In genomic region chr17:35144840-35145239, GRCh38 we compare ENCODE assay signal across 28 cellular contexts. TPM values are rescaled to one million over a fixed set of nuclear protein-coding genes. Genes with fewer than 3 reads are reported as not detected.
DNase-seq lines count a peak whose midpoint lies in the region; ATAC-seq, FAIRE-seq and TF ChIP-seq lines count a peak whose summit lies in the region.
"Had no signal": no experiment of that assay in that cellular context is flagged by ENCODE, and none has a peak within 500 bp of the region (broad histone marks: within the 10 kb centered on the region; RNA-seq: fewer than 3 reads in every experiment).

No MANE protein-coding gene starts in this region.

- H3K27me3 ChIP-seq in HepG2 (ENCODE audit: control insufficient read depth in 1 of 2, insufficient read depth in 2 of 2, low read length in 2 of 2) (peaks cover 7 to 33% of the 10 kb centered on the region in 2 experiments; a peak in 3 of 5 replicates), right lobe of liver (no peaks in the 10 kb centered on the region), neural progenitor cell (no peaks in the 10 kb centered on the region)
- H3K27me3 ChIP-seq in naive thymus-derived CD4-positive, alpha-beta T cell (ENCODE audit: control insufficient read depth in 2 of 2, insufficient read depth in 2 of 2, low read length in 2 of 2), result no peaks in the 10 kb centered on the region
- H3K27me3 ChIP-seq: BE2C, BLaER1 had no signal

- H3K27ac ChIP-seq in HepG2 (ENCODE audit: extremely low read length, insufficient read depth, low read length) (no peak overlapping the region), right lobe of liver (no peak overlapping the region), neural progenitor cell (no peak overlapping the region)
- H3K27ac ChIP-seq in naive thymus-derived CD4-positive, alpha-beta T cell (ENCODE audit: low read depth, low read length), result no peak overlapping the region
- H3K27ac ChIP-seq: BLaER1 had no signal

- H3K36me3 Mint-ChIP-seq in T-helper 17 cell (ENCODE audit: low read depth) (no peaks in the 10 kb centered on the region), nephron (ENCODE audit: low read depth) (no peaks in the 10 kb centered on the region), neural progenitor cell (no peaks in the 10 kb centered on the region)
- H3K36me3 Mint-ChIP-seq in naive thymus-derived CD4-positive, alpha-beta T cell, result peaks cover 0 to 1% (median 0%) of the 10 kb centered on the region in 5 donors
- H3K36me3 Mint-ChIP-seq: CD14-positive monocyte; CD4-positive, CD25-positive, alpha-beta regulatory T cell had no signal

- POLR2A ChIA-PET in HepG2 (lab: Yijun Ruan, JAX), result no interaction called here
- POLR2A ChIA-PET in naive thymus-derived CD4-positive, alpha-beta T cell (lab: Charles Lee), result interaction anchor here (0.5 to 3.4 kb wide), 5 partner anchors 9 to 394 kb away, joined by 3 to 32 read pairs (median 5); partner anchors contain the start of gene SLFN5

- H3K4me3 Mint-ChIP-seq in T-helper 17 cell (no peak overlapping the region), nephron (peak overlapping the region; percentile 9 to 23 (median 21)), neural progenitor cell (no peak overlapping the region)
- H3K4me3 Mint-ChIP-seq in naive thymus-derived CD4-positive, alpha-beta T cell, result no peak overlapping the region
- H3K4me3 Mint-ChIP-seq: CD14-positive monocyte had no signal

- H3K36me3 ChIP-seq in HepG2 (replicated peaks in 1 of 2; ENCODE audit: control insufficient read depth in 1 of 2, insufficient read depth in 2 of 2, low read length in 2 of 2) (peaks cover 0 to 2% of the 10 kb centered on the region in 2 experiments; a peak in 1 of 5 replicates), right lobe of liver (no peaks in the 10 kb centered on the region), neural progenitor cell (no peaks in the 10 kb centered on the region)
- H3K36me3 ChIP-seq in naive thymus-derived CD4-positive, alpha-beta T cell (ENCODE audit: control insufficient read depth in 2 of 3, insufficient read depth in 3 of 3, low read length in 3 of 3), result peaks cover 0 to 6% (median 0%) of the 10 kb centered on the region in 3 experiments

- H3K27me3 Mint-ChIP-seq in T-helper 17 cell, result no peaks in the 10 kb centered on the region
- peaks cover 11% of the 10 kb centered on the region for H3K27me3 Mint-ChIP-seq in nephron (ENCODE audit: low read depth)
- H3K27me3 Mint-ChIP-seq in neural progenitor cell (ENCODE audit: insufficient read depth, low read depth), result peaks cover 6% of the 10 kb centered on the region
- H3K27me3 Mint-ChIP-seq in naive thymus-derived CD4-positive, alpha-beta T cell, result peaks cover 0 to 3% (median 0%) of the 10 kb centered on the region in 5 donors
- H3K27me3 Mint-ChIP-seq: CD4-positive, alpha-beta memory T cell; CD4-positive, CD25-positive, alpha-beta regulatory T cell; CD8-positive, alpha-beta memory T cell had no signal

- no peak for DNase-seq in HepG2 (ENCODE audit: low spot score)
- no peak for DNase-seq in right lobe of liver
- no peak for DNase-seq in T-helper 17 cell
- DNase-seq in neural progenitor cell (ENCODE audit: low spot score), result no peak
- DNase-seq in GM10266 (ENCODE audit: extremely low spot score), result no peak
- no peak for DNase-seq in naive thymus-derived CD4-positive, alpha-beta T cell
- DNase-seq: 8988T; ACHN; BE2C; C1 segment of cervical spinal cord; CD4-positive, alpha-beta memory T cell; CD4-positive, CD25-positive, alpha-beta regulatory T cell; CD8-positive, alpha-beta memory T cell; COR-L47; DMS79 treated with DMSO at 0.1 percent for 48 hours; GF-D8 had no signal

- H3K27ac Mint-ChIP-seq in T-helper 17 cell (peak overlapping the region; percentile 24), nephron (no peak overlapping the region), neural progenitor cell (peak overlapping the region; percentile 37)
- no peak overlapping the region for H3K27ac Mint-ChIP-seq in naive thymus-derived CD4-positive, alpha-beta T cell
- H3K27ac Mint-ChIP-seq: CD4-positive, CD25-positive, alpha-beta regulatory T cell; CD8-positive, alpha-beta memory T cell had no signal

- no peaks in the 10 kb centered on the region for H4K20me1 ChIP-seq in HepG2 (ENCODE audit: insufficient read depth, low read length)
- H4K20me1 ChIP-seq in neural progenitor cell (ENCODE audit: low read depth), result no peaks in the 10 kb centered on the region

- H3K9me3 ChIP-seq in HepG2 (ENCODE audit: low read length), result no peaks in the 10 kb centered on the region
- H3K9me3 ChIP-seq in right lobe of liver, result no peaks in the 10 kb centered on the region
- H3K9me3 ChIP-seq in T-helper 17 cell (ENCODE audit: control insufficient read depth, low read length, poor library complexity, severe bottlenecking), result no peaks in the 10 kb centered on the region
- no peaks in the 10 kb centered on the region for H3K9me3 ChIP-seq in neural progenitor cell (ENCODE audit: low read depth)
- no peaks in the 10 kb centered on the region for H3K9me3 ChIP-seq in naive thymus-derived CD4-positive, alpha-beta T cell (ENCODE audit: control insufficient read depth in 2 of 3, low read length in 3 of 3)
- H3K9me3 ChIP-seq: BE2C, BLaER1 had no signal

- no peaks in the 10 kb centered on the region for H3F3A ChIP-seq in neural progenitor cell (ENCODE audit: low read depth)

- H3K79me2 ChIP-seq in HepG2 (ENCODE audit: insufficient read depth, low read length) (peaks cover 13% of the 10 kb centered on the region), neural progenitor cell (ENCODE audit: low read depth) (peaks cover 23% of the 10 kb centered on the region)

- intact Hi-C loops in HepG2 (cut with micrococcal nuclease; ENCODE audit: unreplicated experiment), result no loop called here
- intact Hi-C loops in right lobe of liver (cut with DNase I), result no loop called here
- intact Hi-C loops in naive thymus-derived CD4-positive, alpha-beta T cell (cut with micrococcal nuclease), result loop anchor here in 1 of 2 donors (10.0 kb wide), 1 partner anchor 600 kb away; no protein-coding TSS in a partner anchor

- H3K4me3 ChIP-seq in HepG2 (replicated peaks in 1 of 3; ENCODE audit: insufficient read depth in 1 of 3, low read depth in 2 of 3, low read length in 3 of 3), result no peak overlapping the region
- no peak overlapping the region for H3K4me3 ChIP-seq in right lobe of liver
- H3K4me3 ChIP-seq in neural progenitor cell, result no peak overlapping the region
- no peak overlapping the region for H3K4me3 ChIP-seq in naive thymus-derived CD4-positive, alpha-beta T cell (ENCODE audit: low read length)
- H3K4me3 ChIP-seq: BLaER1, GM12878 had no signal

- no peak overlapping the region for H3K4me2 ChIP-seq in HepG2 (ENCODE audit: low read depth, low read length)
- no peak overlapping the region for H3K4me2 ChIP-seq in neural progenitor cell
- H3K4me2 ChIP-seq: BLaER1 had no signal

- CTCF ChIA-PET in HepG2 (lab: Yijun Ruan, JAX; ENCODE audit: low intra/inter-chr PET ratio, low total read pairs), result no interaction called here
- CTCF ChIA-PET in naive thymus-derived CD4-positive, alpha-beta T cell (lab: Charles Lee), result interaction anchor here (0.8 to 1.0 kb wide), 2 partner anchors 13 to 602 kb away, joined by 3 to 11 read pairs; no protein-coding TSS in a partner anchor

- H2AFZ ChIP-seq in HepG2 (ENCODE audit: low read length) (no peak overlapping the region), neural progenitor cell (replicated peaks) (no peak overlapping the region)

- no TSS peak for BruUV-seq in HepG2 (replicated peaks; lab: Mats Ljungman, UMichigan)

- H3K4me1 ChIP-seq in HepG2 (ENCODE audit: insufficient read depth, low read length), result peaks cover 39% of the 10 kb centered on the region
- peaks cover 0 to 10% (median 0%) of the 10 kb centered on the region in 4 donors for H3K4me1 ChIP-seq in right lobe of liver
- peaks cover 5% of the 10 kb centered on the region for H3K4me1 ChIP-seq in neural progenitor cell
- H3K4me1 ChIP-seq in naive thymus-derived CD4-positive, alpha-beta T cell (ENCODE audit: control insufficient read depth in 2 of 2, insufficient read depth in 2 of 2, low read length in 2 of 2), result peaks cover 6 to 13% of the 10 kb centered on the region in 2 donors
- H3K4me1 ChIP-seq: BE2C had no signal

- TF ChIP-seq POLR2A in HepG2 (IDR thresholded peaks at IDR 0.05; ENCODE audit: insufficient read depth in 1 of 2, low read depth in 2 of 2, low read length in 2 of 2) (no peak), right lobe of liver (IDR thresholded peaks at IDR 0.05) (no peak)

- ATAC-seq in HepG2, result no peak
- ATAC-seq in right lobe of liver, result no peak
- ATAC-seq in T-helper 17 cell, result no peak
- ATAC-seq in GM18909 (IDR thresholded peaks at IDR 0.05; ENCODE audit: poor library complexity, unreplicated experiment), result no peak
- no peak for ATAC-seq in naive thymus-derived CD4-positive, alpha-beta T cell
- ATAC-seq: GM12878 had no signal

- no peak overlapping the region for H3K9ac ChIP-seq in HepG2 (ENCODE audit: insufficient read depth, low read depth, low read length)
- H3K9ac ChIP-seq in neural progenitor cell, result no peak overlapping the region
- H3K9ac ChIP-seq: BLaER1 had no signal

- TF ChIP-seq RAD21 in HepG2 (CRISPR knock-in tag; IDR thresholded peaks at IDR 0.05), result no peak

- H3K4me1 Mint-ChIP-seq in T-helper 17 cell (peaks cover 4% of the 10 kb centered on the region), nephron (peaks cover 21% of the 10 kb centered on the region), neural progenitor cell (peaks cover 7% of the 10 kb centered on the region)
- peaks cover 7 to 26% (median 21%) of the 10 kb centered on the region in 7 donors for H3K4me1 Mint-ChIP-seq in naive thymus-derived CD4-positive, alpha-beta T cell

- no peak for TF ChIP-seq CTCF in HepG2 (CRISPR knock-in tag; IDR thresholded peaks at IDR 0.05)
- TF ChIP-seq CTCF in right lobe of liver (IDR thresholded peaks at IDR 0.05), result no peak
- no peak for TF ChIP-seq CTCF in nephron (IDR thresholded peaks at IDR 0.05; ENCODE audit: unreplicated experiment in 3 of 3)
- no peak for TF ChIP-seq CTCF in neural progenitor cell (IDR thresholded peaks at IDR 0.05)
- TF ChIP-seq CTCF in GM10266 (IDR thresholded peaks at IDR 0.05; ENCODE audit: control insufficient read depth, insufficient read depth, low read depth, missing control alignments), result no peak

- 70% methylated on average over 4 of the region's 4 CpGs for WGBS in HepG2 (ENCODE audit: low lambda C conversion rate)
- WGBS in right lobe of liver (ENCODE audit: insufficient coverage, low coverage, low lambda C conversion rate, missing lambda C conversion rate), result 70% methylated on average over 4 of the region's 4 CpGs

- no peak for FAIRE-seq in HepG2 (lab: Jason Lieb, UNC)
- FAIRE-seq: A204.1, G401.6, GM12878, GM12892, GM18507, GM19239 had no signal

- H3K9me3 Mint-ChIP-seq in nephron (no peaks in the 10 kb centered on the region), neural progenitor cell (no peaks in the 10 kb centered on the region)
- H3K9me3 Mint-ChIP-seq in naive thymus-derived CD4-positive, alpha-beta T cell, result no peaks in the 10 kb centered on the region
- H3K9me3 Mint-ChIP-seq: CD14-positive monocyte; CD8-positive, alpha-beta memory T cell had no signal

- TF ChIP-seq EP300 in HepG2 (IDR thresholded peaks at IDR 0.05; ENCODE audit: low read depth in 2 of 2, low read length in 2 of 2) (no peak), HepG2 (CRISPR knock-in tag; IDR thresholded peaks at IDR 0.05; ENCODE audit: borderline replicate concordance) (no peak)

- in situ Hi-C loops in HepG2 (cut with HindIII; ENCODE audit: extremely low pct_ligation_motif_present, low pct_unique_long_range_greater_than_20kb), result no loop called here

RNA-seq across cellular contexts. Expression of gene NLE1, which starts 2.7 kb away (rescaled TPM):
- total RNA-seq in HepG2 (2016; rRNA removed; fragmentation: Illumina TruSeq; extraction: Trizol) (34.5 and 35.5 TPM in 2 replicates), right lobe of liver (10 to 100 TPM in 1 of 6 experiments, 1 to 10 TPM in 5; 4.9 to 12.3 (median 5.9) TPM), T-helper 17 cell (1 to 10 TPM; 9.5 to 9.6 TPM), neural progenitor cell (ENCODE audit: low replicate concordance) (12.4 and 29.5 TPM in 2 replicates)
- 12.2 and 15.9 TPM in 2 replicates for total RNA-seq in HepG2 (2016; cell fraction: cytosol; rRNA removed; fragmentation: Illumina TruSeq; extraction: Trizol; ENCODE audit: low read depth)
- total RNA-seq in HepG2 (2016; cell fraction: insoluble cytoplasmic fraction; rRNA removed; fragmentation: Illumina TruSeq; extraction: Trizol), result 34.4 and 35.7 TPM in 2 replicates
- total RNA-seq in HepG2 (2016; cell fraction: membrane; rRNA removed; fragmentation: Illumina TruSeq; extraction: Trizol), result 33.9 and 34.0 TPM in 2 replicates
- 26.0 and 29.5 TPM in 2 replicates for total RNA-seq in HepG2 (2016; cell fraction: nucleus; rRNA removed; fragmentation: Illumina TruSeq; extraction: Trizol)
- 20.3 and 21.4 TPM in 2 replicates for polyA plus RNA-seq in HepG2 (2011; rRNA removed)
- polyA plus RNA-seq in HepG2 (2011; cell fraction: cytosol; rRNA removed), result 19.2 and 31.0 TPM in 2 replicates
- polyA plus RNA-seq in HepG2 (2011; cell fraction: nucleus; rRNA removed), result 35.5 and 44.1 TPM in 2 replicates
- 14.4 and 16.4 TPM in 2 replicates for polyA plus RNA-seq in HepG2 (2012)
- 15.8 and 16.0 TPM in 2 replicates for polyA plus RNA-seq in HepG2 (2016; cell fraction: cytosol; fragmentation: Illumina TruSeq; extraction: Trizol; ENCODE audit: low read depth)
- 26.7 and 34.4 TPM in 2 replicates for polyA plus RNA-seq in HepG2 (2016; cell fraction: insoluble cytoplasmic fraction; fragmentation: Illumina TruSeq; extraction: Trizol; ENCODE audit: low read depth)
- 26.4 and 28.3 TPM in 2 replicates for polyA plus RNA-seq in HepG2 (2016; cell fraction: membrane; fragmentation: Illumina TruSeq; extraction: Trizol; ENCODE audit: low read depth)
- 31.3 and 31.9 TPM in 2 replicates for polyA plus RNA-seq in HepG2 (2016; cell fraction: nucleus; fragmentation: Illumina TruSeq; extraction: Trizol; ENCODE audit: insufficient read depth, low read depth)
- polyA minus RNA-seq in HepG2 (2011; rRNA and poly(A)+ RNA removed; ENCODE audit: low replicate concordance), result 41.5 and 66.5 TPM in 2 replicates
- 15.8 and 17.7 TPM in 2 replicates for polyA minus RNA-seq in HepG2 (2011; cell fraction: cytosol; rRNA and poly(A)+ RNA removed)
- polyA minus RNA-seq in HepG2 (2011; cell fraction: nucleus; rRNA and poly(A)+ RNA removed), result 23.1 and 26.3 TPM in 2 replicates
- 10 to 100 TPM in 4 of 5 experiments, 1 to 10 TPM in 1; 10.0 to 29.4 (median 21.8) TPM for total RNA-seq in naive thymus-derived CD4-positive, alpha-beta T cell
- polyA plus RNA-seq in naive thymus-derived CD4-positive, alpha-beta T cell, result 10 to 100 TPM in 1 of 2 donors, 1 to 10 TPM in 1; 6.1 to 10.7 TPM

RNA-seq across cellular contexts. Expression of gene UNC45B, which starts 2.8 kb away (rescaled TPM):
- total RNA-seq in HepG2 (2016; rRNA removed; fragmentation: Illumina TruSeq; extraction: Trizol) (not detected in 2 replicates), right lobe of liver (under 1 TPM in 2 of 6 experiments, not detected in 4; 0.07 to 0.19 TPM), T-helper 17 cell (under 1 TPM; 0.15 to 0.23 TPM), neural progenitor cell (ENCODE audit: low replicate concordance) (not detected in 2 replicates)
- not detected in 2 replicates for total RNA-seq in HepG2 (2016; cell fraction: cytosol; rRNA removed; fragmentation: Illumina TruSeq; extraction: Trizol; ENCODE audit: low read depth)
- 0.02 TPM in 1 of 2 replicates, not detected in the other for total RNA-seq in HepG2 (2016; cell fraction: insoluble cytoplasmic fraction; rRNA removed; fragmentation: Illumina TruSeq; extraction: Trizol)
- total RNA-seq in HepG2 (2016; cell fraction: membrane; rRNA removed; fragmentation: Illumina TruSeq; extraction: Trizol), result not detected in 2 replicates
- total RNA-seq in HepG2 (2016; cell fraction: nucleus; rRNA removed; fragmentation: Illumina TruSeq; extraction: Trizol), result not detected in 2 replicates
- polyA plus RNA-seq in HepG2 (2011; rRNA removed), result 0.01 TPM in 1 of 2 replicates, not detected in the other
- polyA plus RNA-seq in HepG2 (2011; cell fraction: cytosol; rRNA removed), result not detected in 2 replicates
- not detected in 2 replicates for polyA plus RNA-seq in HepG2 (2011; cell fraction: nucleus; rRNA removed)
- polyA plus RNA-seq in HepG2 (2012), result not detected in 2 replicates
- not detected in 2 replicates for polyA plus RNA-seq in HepG2 (2016; cell fraction: cytosol; fragmentation: Illumina TruSeq; extraction: Trizol; ENCODE audit: low read depth)
- not detected in 2 replicates for polyA plus RNA-seq in HepG2 (2016; cell fraction: insoluble cytoplasmic fraction; fragmentation: Illumina TruSeq; extraction: Trizol; ENCODE audit: low read depth)
- not detected in 2 replicates for polyA plus RNA-seq in HepG2 (2016; cell fraction: membrane; fragmentation: Illumina TruSeq; extraction: Trizol; ENCODE audit: low read depth)
- polyA plus RNA-seq in HepG2 (2016; cell fraction: nucleus; fragmentation: Illumina TruSeq; extraction: Trizol; ENCODE audit: insufficient read depth, low read depth), result not detected in 2 replicates
- polyA minus RNA-seq in HepG2 (2011; rRNA and poly(A)+ RNA removed; ENCODE audit: low replicate concordance), result 0.02 TPM in 1 of 2 replicates, not detected in the other
- not detected in 2 replicates for polyA minus RNA-seq in HepG2 (2011; cell fraction: cytosol; rRNA and poly(A)+ RNA removed)
- polyA minus RNA-seq in HepG2 (2011; cell fraction: nucleus; rRNA and poly(A)+ RNA removed), result not detected in 2 replicates
- under 1 TPM; 0.10 to 0.62 (median 0.29) TPM for total RNA-seq in naive thymus-derived CD4-positive, alpha-beta T cell
- polyA plus RNA-seq in naive thymus-derived CD4-positive, alpha-beta T cell, result under 1 TPM; 0.10 to 0.22 TPM
- total RNA-seq: A673; CD8-positive, alpha-beta memory T cell; GM12878 had no signal
- polyA plus RNA-seq: AG04450, CD14-positive monocyte had no signal

RNA-seq across cellular contexts. Expression of gene FNDC8, which starts 23.4 kb away (rescaled TPM):
- total RNA-seq in HepG2 (2016; rRNA removed; fragmentation: Illumina TruSeq; extraction: Trizol) (not detected in 2 replicates), right lobe of liver (not detected), T-helper 17 cell (not detected), neural progenitor cell (ENCODE audit: low replicate concordance) (0.25 TPM in 1 of 2 replicates, not detected in the other)
- total RNA-seq in HepG2 (2016; cell fraction: cytosol; rRNA removed; fragmentation: Illumina TruSeq; extraction: Trizol; ENCODE audit: low read depth), result not detected in 2 replicates
- total RNA-seq in HepG2 (2016; cell fraction: insoluble cytoplasmic fraction; rRNA removed; fragmentation: Illumina TruSeq; extraction: Trizol), result not detected in 2 replicates
- not detected in 2 replicates for total RNA-seq in HepG2 (2016; cell fraction: membrane; rRNA removed; fragmentation: Illumina TruSeq; extraction: Trizol)
- not detected in 2 replicates for total RNA-seq in HepG2 (2016; cell fraction: nucleus; rRNA removed; fragmentation: Illumina TruSeq; extraction: Trizol)
- not detected in 2 replicates for polyA plus RNA-seq in HepG2 (2011; rRNA removed)
- not detected in 2 replicates for polyA plus RNA-seq in HepG2 (2011; cell fraction: cytosol; rRNA removed)
- polyA plus RNA-seq in HepG2 (2011; cell fraction: nucleus; rRNA removed), result not detected in 2 replicates
- not detected in 2 replicates for polyA plus RNA-seq in HepG2 (2012)
- not detected in 2 replicates for polyA plus RNA-seq in HepG2 (2016; cell fraction: cytosol; fragmentation: Illumina TruSeq; extraction: Trizol; ENCODE audit: low read depth)
- polyA plus RNA-seq in HepG2 (2016; cell fraction: insoluble cytoplasmic fraction; fragmentation: Illumina TruSeq; extraction: Trizol; ENCODE audit: low read depth), result not detected in 2 replicates
- polyA plus RNA-seq in HepG2 (2016; cell fraction: membrane; fragmentation: Illumina TruSeq; extraction: Trizol; ENCODE audit: low read depth), result not detected in 2 replicates
- polyA plus RNA-seq in HepG2 (2016; cell fraction: nucleus; fragmentation: Illumina TruSeq; extraction: Trizol; ENCODE audit: insufficient read depth, low read depth), result not detected in 2 replicates
- not detected in 2 replicates for polyA minus RNA-seq in HepG2 (2011; rRNA and poly(A)+ RNA removed; ENCODE audit: low replicate concordance)
- not detected in 2 replicates for polyA minus RNA-seq in HepG2 (2011; cell fraction: cytosol; rRNA and poly(A)+ RNA removed)
- not detected in 2 replicates for polyA minus RNA-seq in HepG2 (2011; cell fraction: nucleus; rRNA and poly(A)+ RNA removed)
- not detected for total RNA-seq in naive thymus-derived CD4-positive, alpha-beta T cell
- not detected for polyA plus RNA-seq in naive thymus-derived CD4-positive, alpha-beta T cell
- total RNA-seq: A673; CD4-positive, alpha-beta memory T cell; CD4-positive, CD25-positive, alpha-beta regulatory T cell had no signal
- polyA plus RNA-seq: AG04450; CD14-positive monocyte; CD4-positive, alpha-beta memory T cell; CD4-positive, CD25-positive, alpha-beta regulatory T cell; CD8-positive, alpha-beta memory T cell had no signal

RNA-seq across cellular contexts. Expression of gene RAD51D, which starts 25.2 kb away (rescaled TPM):
- total RNA-seq in HepG2 (2016; rRNA removed; fragmentation: Illumina TruSeq; extraction: Trizol) (12.9 and 13.1 TPM in 2 replicates), right lobe of liver (1 to 10 TPM; 3.9 to 5.5 (median 4.3) TPM), T-helper 17 cell (10 to 100 TPM in 1 of 2 donors, 1 to 10 TPM in 1; 8.7 to 14.2 TPM), neural progenitor cell (ENCODE audit: low replicate concordance) (9.0 and 13.2 TPM in 2 replicates)
- 4.8 and 5.6 TPM in 2 replicates for total RNA-seq in HepG2 (2016; cell fraction: cytosol; rRNA removed; fragmentation: Illumina TruSeq; extraction: Trizol; ENCODE audit: low read depth)
- total RNA-seq in HepG2 (2016; cell fraction: insoluble cytoplasmic fraction; rRNA removed; fragmentation: Illumina TruSeq; extraction: Trizol), result 11.5 and 13.5 TPM in 2 replicates
- total RNA-seq in HepG2 (2016; cell fraction: membrane; rRNA removed; fragmentation: Illumina TruSeq; extraction: Trizol), result 11.5 and 14.1 TPM in 2 replicates
- 9.5 and 12.9 TPM in 2 replicates for total RNA-seq in HepG2 (2016; cell fraction: nucleus; rRNA removed; fragmentation: Illumina TruSeq; extraction: Trizol)
- 6.4 and 6.7 TPM in 2 replicates for polyA plus RNA-seq in HepG2 (2011; rRNA removed)
- 5.1 and 5.5 TPM in 2 replicates for polyA plus RNA-seq in HepG2 (2011; cell fraction: cytosol; rRNA removed)
- 8.3 and 8.6 TPM in 2 replicates for polyA plus RNA-seq in HepG2 (2011; cell fraction: nucleus; rRNA removed)
- 3.8 and 4.0 TPM in 2 replicates for polyA plus RNA-seq in HepG2 (2012)
- polyA plus RNA-seq in HepG2 (2016; cell fraction: cytosol; fragmentation: Illumina TruSeq; extraction: Trizol; ENCODE audit: low read depth), result 5.2 and 6.5 TPM in 2 replicates
- 11.4 and 12.4 TPM in 2 replicates for polyA plus RNA-seq in HepG2 (2016; cell fraction: insoluble cytoplasmic fraction; fragmentation: Illumina TruSeq; extraction: Trizol; ENCODE audit: low read depth)
- 9.0 and 10.6 TPM in 2 replicates for polyA plus RNA-seq in HepG2 (2016; cell fraction: membrane; fragmentation: Illumina TruSeq; extraction: Trizol; ENCODE audit: low read depth)
- 14.0 and 15.4 TPM in 2 replicates for polyA plus RNA-seq in HepG2 (2016; cell fraction: nucleus; fragmentation: Illumina TruSeq; extraction: Trizol; ENCODE audit: insufficient read depth, low read depth)
- polyA minus RNA-seq in HepG2 (2011; rRNA and poly(A)+ RNA removed; ENCODE audit: low replicate concordance), result 15.5 and 26.7 TPM in 2 replicates
- polyA minus RNA-seq in HepG2 (2011; cell fraction: cytosol; rRNA and poly(A)+ RNA removed), result 1.9 and 2.8 TPM in 2 replicates
- polyA minus RNA-seq in HepG2 (2011; cell fraction: nucleus; rRNA and poly(A)+ RNA removed), result 8.6 and 18.0 TPM in 2 replicates
- 10 to 100 TPM; 15.0 to 34.2 (median 25.4) TPM for total RNA-seq in naive thymus-derived CD4-positive, alpha-beta T cell
- polyA plus RNA-seq in naive thymus-derived CD4-positive, alpha-beta T cell, result 10 to 100 TPM in 1 of 2 donors, 1 to 10 TPM in 1; 7.0 to 17.6 TPM

RNA-seq across cellular contexts. Expression of gene SLC35G3, which starts 49.4 kb away (rescaled TPM):
- total RNA-seq in HepG2 (2016; rRNA removed; fragmentation: Illumina TruSeq; extraction: Trizol), result not detected in 2 replicates
- total RNA-seq in HepG2 (2016; cell fraction: cytosol; rRNA removed; fragmentation: Illumina TruSeq; extraction: Trizol; ENCODE audit: low read depth), result not detected in 2 replicates
- not detected in 2 replicates for total RNA-seq in HepG2 (2016; cell fraction: insoluble cytoplasmic fraction; rRNA removed; fragmentation: Illumina TruSeq; extraction: Trizol)
- not detected in 2 replicates for total RNA-seq in HepG2 (2016; cell fraction: membrane; rRNA removed; fragmentation: Illumina TruSeq; extraction: Trizol)
- not detected in 2 replicates for total RNA-seq in HepG2 (2016; cell fraction: nucleus; rRNA removed; fragmentation: Illumina TruSeq; extraction: Trizol)
- polyA plus RNA-seq in HepG2 (2011; rRNA removed), result not detected in 2 replicates
- not detected in 2 replicates for polyA plus RNA-seq in HepG2 (2011; cell fraction: cytosol; rRNA removed)
- not detected in 2 replicates for polyA plus RNA-seq in HepG2 (2011; cell fraction: nucleus; rRNA removed)
- polyA plus RNA-seq in HepG2 (2012), result not detected in 2 replicates
- not detected in 2 replicates for polyA plus RNA-seq in HepG2 (2016; cell fraction: cytosol; fragmentation: Illumina TruSeq; extraction: Trizol; ENCODE audit: low read depth)
- polyA plus RNA-seq in HepG2 (2016; cell fraction: insoluble cytoplasmic fraction; fragmentation: Illumina TruSeq; extraction: Trizol; ENCODE audit: low read depth), result not detected in 2 replicates
- not detected in 2 replicates for polyA plus RNA-seq in HepG2 (2016; cell fraction: membrane; fragmentation: Illumina TruSeq; extraction: Trizol; ENCODE audit: low read depth)
- not detected in 2 replicates for polyA plus RNA-seq in HepG2 (2016; cell fraction: nucleus; fragmentation: Illumina TruSeq; extraction: Trizol; ENCODE audit: insufficient read depth, low read depth)
- polyA minus RNA-seq in HepG2 (2011; rRNA and poly(A)+ RNA removed; ENCODE audit: low replicate concordance), result not detected in 2 replicates
- polyA minus RNA-seq in HepG2 (2011; cell fraction: cytosol; rRNA and poly(A)+ RNA removed), result not detected in 2 replicates
- not detected in 2 replicates for polyA minus RNA-seq in HepG2 (2011; cell fraction: nucleus; rRNA and poly(A)+ RNA removed)
- not detected for total RNA-seq in right lobe of liver
- under 1 TPM in 1 of 2 donors, not detected in 1; 0.32 TPM for total RNA-seq in T-helper 17 cell
- not detected in 2 replicates for total RNA-seq in neural progenitor cell (ENCODE audit: low replicate concordance)
- total RNA-seq in naive thymus-derived CD4-positive, alpha-beta T cell, result not detected
- not detected for polyA plus RNA-seq in naive thymus-derived CD4-positive, alpha-beta T cell
- total RNA-seq: A673; CD4-positive, alpha-beta memory T cell; CD4-positive, CD25-positive, alpha-beta regulatory T cell; CD8-positive, alpha-beta memory T cell; GM12878 had no signal
- polyA plus RNA-seq: AG04450; CD14-positive monocyte; CD8-positive, alpha-beta memory T cell; GM12878 had no signal

Comparison
In these comparisons a context has a peak if more than half of its experiments do, and no peak if none do; other contexts are left out.
1. H3K27ac Mint-ChIP-seq: peak in T-helper 17 cell (single experiment) and neural progenitor cell (single experiment); none in nephron (0 of 3) and naive thymus-derived CD4-positive, alpha-beta T cell (0 of 9).
2. H3K4me3 Mint-ChIP-seq: peak in nephron (3 of 3); none in T-helper 17 cell (single experiment), neural progenitor cell (single experiment) and naive thymus-derived CD4-positive, alpha-beta T cell (0 of 10).